Comparison of ENCODE assay signal across 8 cellular contexts in the genomic region with DNA sequence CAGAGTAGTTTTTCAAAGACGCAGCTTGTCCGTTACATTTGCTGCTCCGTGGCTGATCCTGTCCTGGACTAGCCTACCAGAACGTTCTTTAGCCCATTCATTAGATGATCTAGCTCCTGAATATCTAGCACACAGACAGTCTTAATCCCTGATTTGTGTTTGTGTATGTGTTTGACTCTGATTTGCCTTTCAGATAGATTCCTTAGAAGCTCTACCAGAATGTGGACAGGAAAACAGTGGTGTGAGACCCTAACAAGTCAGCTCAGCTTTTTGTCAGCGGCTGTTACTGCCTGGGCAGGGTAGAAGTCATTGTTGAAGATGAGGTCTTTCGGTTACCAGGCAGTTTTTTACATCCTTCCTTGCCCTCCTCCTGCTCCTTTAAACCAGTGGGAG.
DNase-seq lines count a peak whose midpoint lies in the region; ATAC-seq and TF ChIP-seq lines count a peak whose summit lies in the region.

No MANE protein-coding gene starts in this region.

- peak; percentile 33 for DNase-seq in activated CD4-positive, alpha-beta T cell treated with anti-CD3 and anti-CD28 coated beads, Interleukin-2, amount 10 ng/mL, durations not matched to agents 7 days and 5 days
- DNase-seq in activated CD4-positive, alpha-beta T cell treated with anti-CD3 and anti-CD28 coated beads for 48 hours: no peak
- DNase-seq in caudate nucleus (lab: John Stamatoyannopoulos, UW) (no peak), natural killer cell (no peak), hepatic stellate cell (ENCODE audit: low spot score) (no peak), LoVo (ENCODE audit: low spot score) (no peak)

- H3K4me3 Mint-ChIP-seq in activated CD4-positive, alpha-beta T cell treated with anti-CD3 and anti-CD28 coated beads, Interleukin-2, amount 10 ng/mL, durations not matched to agents 7 days and 5 days: peak overlapping the region; percentile 68
- H3K4me3 Mint-ChIP-seq in natural killer cell: peak overlapping the region; percentile 91

- POLR2A ChIA-PET in activated CD4-positive, alpha-beta T cell treated with anti-CD3 and anti-CD28 coated beads, Interleukin-2, amount 10 ng/mL, durations not matched to agents 7 days and 5 days (lab: Charles Lee): no interaction called here

- intact Hi-C loops in natural killer cell (cut with micrococcal nuclease): loop anchor here (5.0 kb wide), 1 partner anchor 60 kb away; the partner anchor contains the start of gene SAMD4A

- peak overlapping the region; percentile 96 for H3K27ac Mint-ChIP-seq in activated CD4-positive, alpha-beta T cell treated with anti-CD3 and anti-CD28 coated beads, Interleukin-2, amount 10 ng/mL, durations not matched to agents 7 days and 5 days
- H3K27ac Mint-ChIP-seq in natural killer cell: peak overlapping the region; percentile 93 to 97

- no peak for TF ChIP-seq CTCF in natural killer cell (IDR thresholded peaks at IDR 0.05)

- ATAC-seq in HG03139 (IDR thresholded peaks at IDR 0.05; ENCODE audit: unreplicated experiment) (peak; percentile 31), natural killer cell (peak; percentile 65 to 76 (median 71)), GM18858 (IDR thresholded peaks at IDR 0.05; ENCODE audit: unreplicated experiment) (no peak)

- peaks cover 55% of the 10 kb centered on the region for H3K4me1 Mint-ChIP-seq in activated CD4-positive, alpha-beta T cell treated with anti-CD3 and anti-CD28 coated beads, Interleukin-2, amount 10 ng/mL, durations not matched to agents 7 days and 5 days
- peaks cover 46 to 47% of the 10 kb centered on the region in 2 donors for H3K4me1 Mint-ChIP-seq in natural killer cell

- H3K27ac ChIP-seq in caudate nucleus (ENCODE audit: low read depth, low read length): peak overlapping the region; percentile 72

- CTCF ChIA-PET in activated CD4-positive, alpha-beta T cell treated with anti-CD3 and anti-CD28 coated beads, Interleukin-2, amount 10 ng/mL, durations not matched to agents 7 days and 5 days (lab: Charles Lee): interaction anchor here (0.7 to 1.5 kb wide), 9 partner anchors 10 to 1410 kb away, joined by 3 to 4 read pairs (median 3); no protein-coding TSS in a partner anchor

- H3K27me3 Mint-ChIP-seq in activated CD4-positive, alpha-beta T cell treated with anti-CD3 and anti-CD28 coated beads, Interleukin-2, amount 10 ng/mL, durations not matched to agents 7 days and 5 days: no peaks in the 10 kb centered on the region
- peaks cover 0 to 3% of the 10 kb centered on the region in 2 donors for H3K27me3 Mint-ChIP-seq in natural killer cell (ENCODE audit: low read depth in 2 of 2)

- peaks cover 24% of the 10 kb centered on the region for H3K9me3 Mint-ChIP-seq in activated CD4-positive, alpha-beta T cell treated with anti-CD3 and anti-CD28 coated beads, Interleukin-2, amount 10 ng/mL, durations not matched to agents 7 days and 5 days
- no peaks in the 10 kb centered on the region for H3K9me3 Mint-ChIP-seq in natural killer cell

- H3K36me3 Mint-ChIP-seq in activated CD4-positive, alpha-beta T cell treated with anti-CD3 and anti-CD28 coated beads, Interleukin-2, amount 10 ng/mL, durations not matched to agents 7 days and 5 days (ENCODE audit: low read depth): peaks cover 22% of the 10 kb centered on the region
- H3K36me3 Mint-ChIP-seq in natural killer cell: no peaks in the 10 kb centered on the region
